Comparison of ENCODE assay signal across 2 cellular contexts in the genomic region with DNA sequence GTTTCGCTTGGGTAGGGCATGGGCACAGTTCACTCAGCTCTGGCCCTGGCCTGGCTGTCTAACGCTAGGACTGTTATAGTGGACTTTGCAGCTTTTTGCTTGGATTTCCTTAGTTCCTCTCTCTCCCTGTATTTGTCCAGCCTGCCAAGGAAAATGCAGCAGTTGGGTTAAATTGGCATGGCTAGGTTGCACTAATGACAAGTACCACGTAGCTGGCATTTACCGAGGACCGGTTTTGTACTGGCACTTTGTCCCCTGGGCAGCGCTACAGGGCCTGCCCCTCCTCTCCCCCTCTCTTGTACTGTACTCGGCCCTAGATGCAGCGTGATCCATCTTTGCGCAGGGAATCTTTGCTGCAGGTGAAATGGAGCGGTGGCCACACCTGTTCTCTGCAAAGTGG.
TF ChIP-seq lines count a peak whose summit lies in the region.

No MANE protein-coding gene starts in this region.

TF ChIP-seq in SK-N-SH, 30 proteins besides CTCF, POLR2A, EP300 and RAD21 (continued from another document):
- TF ChIP-seq, protein P1, sequence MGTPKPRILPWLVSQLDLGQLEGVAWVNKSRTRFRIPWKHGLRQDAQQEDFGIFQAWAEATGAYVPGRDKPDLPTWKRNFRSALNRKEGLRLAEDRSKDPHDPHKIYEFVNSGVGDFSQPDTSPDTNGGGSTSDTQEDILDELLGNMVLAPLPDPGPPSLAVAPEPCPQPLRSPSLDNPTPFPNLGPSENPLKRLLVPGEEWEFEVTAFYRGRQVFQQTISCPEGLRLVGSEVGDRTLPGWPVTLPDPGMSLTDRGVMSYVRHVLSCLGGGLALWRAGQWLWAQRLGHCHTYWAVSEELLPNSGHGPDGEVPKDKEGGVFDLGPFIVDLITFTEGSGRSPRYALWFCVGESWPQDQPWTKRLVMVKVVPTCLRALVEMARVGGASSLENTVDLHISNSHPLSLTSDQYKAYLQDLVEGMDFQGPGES (IDR thresholded peaks at IDR 0.05; ENCODE audit: low read depth, low read length) = no peak
- TF ChIP-seq GATA2 (CRISPR knock-in tag; IDR thresholded peaks at IDR 0.05) (no peak), JUND (IDR thresholded peaks at IDR 0.05) (no peak), MXI1 (IDR thresholded peaks at IDR 0.05; ENCODE audit: low read depth, low read length) (no peak), FOXM1 (IDR thresholded peaks at IDR 0.05; ENCODE audit: low read depth) (no peak), SIN3A (IDR thresholded peaks at IDR 0.05; ENCODE audit: borderline replicate concordance, low read depth, low read length) (no peak), SMC3 (IDR thresholded peaks at IDR 0.05; ENCODE audit: low read depth, low read length) (no peak)
- TF ChIP-seq, protein P2, sequence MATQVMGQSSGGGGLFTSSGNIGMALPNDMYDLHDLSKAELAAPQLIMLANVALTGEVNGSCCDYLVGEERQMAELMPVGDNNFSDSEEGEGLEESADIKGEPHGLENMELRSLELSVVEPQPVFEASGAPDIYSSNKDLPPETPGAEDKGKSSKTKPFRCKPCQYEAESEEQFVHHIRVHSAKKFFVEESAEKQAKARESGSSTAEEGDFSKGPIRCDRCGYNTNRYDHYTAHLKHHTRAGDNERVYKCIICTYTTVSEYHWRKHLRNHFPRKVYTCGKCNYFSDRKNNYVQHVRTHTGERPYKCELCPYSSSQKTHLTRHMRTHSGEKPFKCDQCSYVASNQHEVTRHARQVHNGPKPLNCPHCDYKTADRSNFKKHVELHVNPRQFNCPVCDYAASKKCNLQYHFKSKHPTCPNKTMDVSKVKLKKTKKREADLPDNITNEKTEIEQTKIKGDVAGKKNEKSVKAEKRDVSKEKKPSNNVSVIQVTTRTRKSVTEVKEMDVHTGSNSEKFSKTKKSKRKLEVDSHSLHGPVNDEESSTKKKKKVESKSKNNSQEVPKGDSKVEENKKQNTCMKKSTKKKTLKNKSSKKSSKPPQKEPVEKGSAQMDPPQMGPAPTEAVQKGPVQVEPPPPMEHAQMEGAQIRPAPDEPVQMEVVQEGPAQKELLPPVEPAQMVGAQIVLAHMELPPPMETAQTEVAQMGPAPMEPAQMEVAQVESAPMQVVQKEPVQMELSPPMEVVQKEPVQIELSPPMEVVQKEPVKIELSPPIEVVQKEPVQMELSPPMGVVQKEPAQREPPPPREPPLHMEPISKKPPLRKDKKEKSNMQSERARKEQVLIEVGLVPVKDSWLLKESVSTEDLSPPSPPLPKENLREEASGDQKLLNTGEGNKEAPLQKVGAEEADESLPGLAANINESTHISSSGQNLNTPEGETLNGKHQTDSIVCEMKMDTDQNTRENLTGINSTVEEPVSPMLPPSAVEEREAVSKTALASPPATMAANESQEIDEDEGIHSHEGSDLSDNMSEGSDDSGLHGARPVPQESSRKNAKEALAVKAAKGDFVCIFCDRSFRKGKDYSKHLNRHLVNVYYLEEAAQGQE (IDR thresholded peaks at IDR 0.05; ENCODE audit: low read depth, low read length) = no peak
- TF ChIP-seq, protein P3, sequence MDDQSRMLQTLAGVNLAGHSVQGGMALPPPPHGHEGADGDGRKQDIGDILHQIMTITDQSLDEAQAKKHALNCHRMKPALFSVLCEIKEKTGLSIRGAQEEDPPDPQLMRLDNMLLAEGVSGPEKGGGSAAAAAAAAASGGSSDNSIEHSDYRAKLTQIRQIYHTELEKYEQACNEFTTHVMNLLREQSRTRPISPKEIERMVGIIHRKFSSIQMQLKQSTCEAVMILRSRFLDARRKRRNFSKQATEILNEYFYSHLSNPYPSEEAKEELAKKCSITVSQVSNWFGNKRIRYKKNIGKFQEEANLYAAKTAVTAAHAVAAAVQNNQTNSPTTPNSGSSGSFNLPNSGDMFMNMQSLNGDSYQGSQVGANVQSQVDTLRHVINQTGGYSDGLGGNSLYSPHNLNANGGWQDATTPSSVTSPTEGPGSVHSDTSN (IDR thresholded peaks at IDR 0.05) = no peak
TF ChIP-seq in SK-N-SH: peak in this region for 0.

TF ChIP-seq in SK-N-SH treated with all-trans-retinoic acid at 6 μM for 48 hours, 23 proteins besides CTCF, POLR2A, EP300 and RAD21 (continued from another document):
- TF ChIP-seq, protein P4, sequence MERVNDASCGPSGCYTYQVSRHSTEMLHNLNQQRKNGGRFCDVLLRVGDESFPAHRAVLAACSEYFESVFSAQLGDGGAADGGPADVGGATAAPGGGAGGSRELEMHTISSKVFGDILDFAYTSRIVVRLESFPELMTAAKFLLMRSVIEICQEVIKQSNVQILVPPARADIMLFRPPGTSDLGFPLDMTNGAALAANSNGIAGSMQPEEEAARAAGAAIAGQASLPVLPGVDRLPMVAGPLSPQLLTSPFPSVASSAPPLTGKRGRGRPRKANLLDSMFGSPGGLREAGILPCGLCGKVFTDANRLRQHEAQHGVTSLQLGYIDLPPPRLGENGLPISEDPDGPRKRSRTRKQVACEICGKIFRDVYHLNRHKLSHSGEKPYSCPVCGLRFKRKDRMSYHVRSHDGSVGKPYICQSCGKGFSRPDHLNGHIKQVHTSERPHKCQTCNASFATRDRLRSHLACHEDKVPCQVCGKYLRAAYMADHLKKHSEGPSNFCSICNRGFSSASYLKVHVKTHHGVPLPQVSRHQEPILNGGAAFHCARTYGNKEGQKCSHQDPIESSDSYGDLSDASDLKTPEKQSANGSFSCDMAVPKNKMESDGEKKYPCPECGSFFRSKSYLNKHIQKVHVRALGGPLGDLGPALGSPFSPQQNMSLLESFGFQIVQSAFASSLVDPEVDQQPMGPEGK (CRISPR knock-in tag; IDR thresholded peaks at IDR 0.05; ENCODE audit: borderline replicate concordance) = no peak
- TF ChIP-seq RARB (CRISPR knock-in tag; IDR thresholded peaks at IDR 0.05) (no peak), ZNF8 (CRISPR knock-in tag; IDR thresholded peaks at IDR 0.05) (no peak), BACH2 (CRISPR knock-in tag; IDR thresholded peaks at IDR 0.05; ENCODE audit: borderline replicate concordance) (no peak), GLIS3 (CRISPR knock-in tag; IDR thresholded peaks at IDR 0.05) (no peak)
- TF ChIP-seq, protein P5, sequence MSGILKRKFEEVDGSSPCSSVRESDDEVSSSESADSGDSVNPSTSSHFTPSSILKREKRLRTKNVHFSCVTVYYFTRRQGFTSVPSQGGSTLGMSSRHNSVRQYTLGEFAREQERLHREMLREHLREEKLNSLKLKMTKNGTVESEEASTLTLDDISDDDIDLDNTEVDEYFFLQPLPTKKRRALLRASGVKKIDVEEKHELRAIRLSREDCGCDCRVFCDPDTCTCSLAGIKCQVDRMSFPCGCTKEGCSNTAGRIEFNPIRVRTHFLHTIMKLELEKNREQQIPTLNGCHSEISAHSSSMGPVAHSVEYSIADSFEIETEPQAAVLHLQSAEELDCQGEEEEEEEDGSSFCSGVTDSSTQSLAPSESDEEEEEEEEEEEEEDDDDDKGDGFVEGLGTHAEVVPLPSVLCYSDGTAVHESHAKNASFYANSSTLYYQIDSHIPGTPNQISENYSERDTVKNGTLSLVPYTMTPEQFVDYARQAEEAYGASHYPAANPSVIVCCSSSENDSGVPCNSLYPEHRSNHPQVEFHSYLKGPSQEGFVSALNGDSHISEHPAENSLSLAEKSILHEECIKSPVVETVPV (CRISPR knock-in tag; IDR thresholded peaks at IDR 0.05) = no peak
